In the genomic region with DNA sequence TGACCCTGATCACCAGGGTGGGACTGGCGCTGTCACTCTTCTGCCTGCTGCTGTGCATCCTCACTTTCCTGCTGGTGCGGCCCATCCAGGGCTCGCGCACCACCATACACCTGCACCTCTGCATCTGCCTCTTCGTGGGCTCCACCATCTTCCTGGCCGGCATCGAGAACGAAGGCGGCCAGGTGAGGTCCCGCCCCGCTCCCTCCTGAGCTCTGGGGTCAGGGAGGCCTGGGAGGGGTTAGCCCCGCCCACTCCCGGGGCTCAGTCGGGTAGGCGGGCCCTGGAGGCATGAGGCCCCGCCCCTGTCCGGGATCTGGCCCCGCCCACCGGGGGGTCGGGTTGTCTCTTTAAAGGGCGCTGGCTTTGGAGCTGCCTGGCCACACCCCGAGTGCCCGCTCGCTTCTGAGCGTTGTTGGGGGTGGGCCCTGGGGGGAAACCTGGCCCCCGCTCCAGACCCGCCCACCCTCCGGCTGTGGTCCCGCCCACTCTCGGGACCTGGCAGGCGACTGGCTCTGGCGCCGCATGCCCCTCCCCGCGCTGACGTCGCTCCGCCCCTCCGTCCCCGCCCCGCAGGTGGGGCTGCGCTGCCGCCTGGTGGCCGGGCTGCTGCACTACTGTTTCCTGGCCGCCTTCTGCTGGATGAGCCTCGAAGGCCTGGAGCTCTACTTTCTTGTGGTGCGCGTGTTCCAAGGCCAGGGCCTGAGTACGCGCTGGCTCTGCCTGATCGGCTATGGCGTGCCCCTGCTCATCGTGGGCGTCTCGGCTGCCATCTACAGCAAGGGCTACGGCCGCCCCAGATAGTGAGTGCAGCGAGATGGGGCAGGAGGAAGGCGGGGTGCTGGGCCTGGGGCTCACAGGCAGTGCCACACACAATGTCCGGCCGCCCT, we compare ENCODE assay signal across 8 cellular contexts. TPM values are rescaled to one million over a fixed set of nuclear protein-coding genes. Genes with fewer than 3 reads are reported as not detected.
A peak's percentile ranks its signal among the peaks of the same experiment; 100 is the strongest.
DNase-seq lines count a peak whose midpoint lies in the region; ATAC-seq and TF ChIP-seq lines count a peak whose summit lies in the region.

No MANE protein-coding gene starts in this region.

- CTCF ChIA-PET in mammary epithelial cell (lab: Charles Lee; ENCODE audit: low non-redundant PET), result interaction anchor here (0.5 to 1.4 kb wide), 8 partner anchors 10 to 1582 kb away, joined by 3 to 27 read pairs (median 4); a partner anchor contains a TSS

- in situ Hi-C loops in mammary epithelial cell (cut with MboI; ENCODE audit: low sequenced_read_pairs in 2 of 2), result loop anchor here in 1 of 2 donors (25.0 kb wide), 1 partner anchor 519 kb away; a partner anchor contains a TSS

- peaks cover 4% of the 10 kb centered on the region for H3K4me1 ChIP-seq in mammary epithelial cell (ENCODE audit: insufficient read depth, low read length)

- no peaks in the 10 kb centered on the region for H3K27me3 ChIP-seq in WERI-Rb-1 (ENCODE audit: insufficient read depth, low read depth, severe bottlenecking)
- no peaks in the 10 kb centered on the region for H3K27me3 ChIP-seq in mammary epithelial cell (ENCODE audit: insufficient read depth, low read length)

- H3K4me2 ChIP-seq in mammary epithelial cell (ENCODE audit: insufficient read depth, low read depth, low read length), result no peak overlapping the region

- H3K9ac ChIP-seq in mammary epithelial cell (ENCODE audit: insufficient read depth, low read length), result no peak overlapping the region

- no peaks in the 10 kb centered on the region for H4K20me1 ChIP-seq in mammary epithelial cell (ENCODE audit: insufficient read depth, low read length)

- TF ChIP-seq CTCF in GM12874 (IDR thresholded peaks at IDR 0.05; ENCODE audit: insufficient read depth, low read depth, low read length) (peak; percentile 98), WERI-Rb-1 (IDR thresholded peaks at IDR 0.05; ENCODE audit: low read depth, low read length) (peak; percentile 89), mammary epithelial cell (conservative IDR thresholded peaks at IDR 0.05 in 1 of 2, IDR thresholded peaks at IDR 0.05 in 1 of 2; ENCODE audit: extremely low read depth in 1 of 2, insufficient read depth in 1 of 2, low read depth in 1 of 2, low read length in 2 of 2) (peak; percentile 44 to 84)

- dilution Hi-C loops in mammary epithelial cell (cut with HindIII; ENCODE audit: low sequenced_read_pairs), result no loop called here

- no TSS peak for BruUV-seq in mammary epithelial cell (replicated peaks; lab: Mats Ljungman, UMichigan)

- H2AFZ ChIP-seq in mammary epithelial cell (ENCODE audit: low read depth, low read length), result no peak overlapping the region

- 20% methylated on average over 14 of the region's 61 CpGs for WGBS in mammary epithelial cell (ENCODE audit: low coverage, missing lambda C conversion rate)

- H3K27ac ChIP-seq in WERI-Rb-1 (peak overlapping the region; percentile 52; the same call in 1 of the 2 replicates), mammary epithelial cell (ENCODE audit: insufficient read depth, low read depth, low read length) (no peak overlapping the region)

- H3K4me3 ChIP-seq in WERI-Rb-1 (ENCODE audit: low read depth, low read length) (0 out of 2 replicates have a peak overlapping the region, but pooled peaks have one; percentile 11), mammary epithelial cell (replicated peaks in 1 of 3; ENCODE audit: insufficient read depth in 1 of 3, low read depth in 2 of 3, low read length in 3 of 3) (peak overlapping the region in 1 of 3 experiments; percentile 38)

- H3K9me3 ChIP-seq in WERI-Rb-1 (ENCODE audit: severe bottlenecking) (no peaks in the 10 kb centered on the region), mammary epithelial cell (replicated peaks; ENCODE audit: insufficient read depth, low read length) (no peaks in the 10 kb centered on the region)

- H3K36me3 ChIP-seq in WERI-Rb-1 (peaks cover 46% of the 10 kb centered on the region), mammary epithelial cell (ENCODE audit: insufficient read depth, low read length) (peaks cover 13% of the 10 kb centered on the region)

- intact Hi-C loops in mammary epithelial cell (cut with micrococcal nuclease), result loop anchor here (1.0 to 2.0 kb wide), 7 partner anchors 25 to 526 kb away; a partner anchor contains a TSS

- H3K79me2 ChIP-seq in mammary epithelial cell (ENCODE audit: insufficient read depth, low read length), result peaks cover 18% of the 10 kb centered on the region

- ATAC-seq in HG02798 (IDR thresholded peaks at IDR 0.05; ENCODE audit: poor library complexity, unreplicated experiment), result peak; percentile 63

- DNase-seq in NCI-H2081 treated with DMSO at 0.1 percent for 48 hours (lab: John Stamatoyannopoulos, UW) (peak; percentile 37), WERI-Rb-1 (peak; percentile 90), mammary epithelial cell (peak; percentile 63), iPS-NIHi11 (ENCODE audit: low spot score) (peak; percentile 100), smooth muscle cell of the brain vasculature (ENCODE audit: low read depth, low spot score) (peak; percentile 71), cortex of kidney (lab: John Stamatoyannopoulos, UW) (no peak)

RNA-seq across cellular contexts. Expression of a gene that starts 13.1 kb away (rescaled TPM):
- 10 to 100 TPM; 34.0 to 74.4 TPM for total RNA-seq in mammary epithelial cell
- polyA plus RNA-seq in mammary epithelial cell, result 108 TPM
- 67.1 TPM for polyA minus RNA-seq in mammary epithelial cell

RNA-seq across cellular contexts. Expression of a gene that starts 24.8 kb away (rescaled TPM):
- 10 to 100 TPM; 19.3 to 35.4 TPM for total RNA-seq in mammary epithelial cell
- polyA plus RNA-seq in mammary epithelial cell, result 17.5 TPM
- 26.7 TPM for polyA minus RNA-seq in mammary epithelial cell

RNA-seq across cellular contexts. Expression of a gene that starts 27.1 kb away (rescaled TPM):
- 10 to 100 TPM; 26.3 to 43.3 TPM for total RNA-seq in mammary epithelial cell
- 8.3 TPM for polyA plus RNA-seq in mammary epithelial cell
- polyA minus RNA-seq in mammary epithelial cell, result 14.9 TPM
